ENCODE assay signal across 9 cellular contexts in genomic region chr18:59902180-59902992, GRCh38. TPM values are rescaled to one million over a fixed set of nuclear protein-coding genes. Genes with fewer than 3 reads are reported as not detected.
DNase-seq lines count a peak whose midpoint lies in the region; ATAC-seq, FAIRE-seq and TF ChIP-seq lines count a peak whose summit lies in the region.
"Had no signal": no experiment of that assay in that cellular context is flagged by ENCODE, and none has a peak within 500 bp of the region (broad histone marks: within the 10 kb centered on the region; RNA-seq: fewer than 3 reads in every experiment).

No MANE protein-coding gene starts in this region.

- ATAC-seq in GM19455 (IDR thresholded peaks at IDR 0.05; ENCODE audit: unreplicated experiment) (no peak), HG03045 (IDR thresholded peaks at IDR 0.05; ENCODE audit: unreplicated experiment) (no peak)

- intact Hi-C loops in kidney (cut with DNase I): no loop called here

- FAIRE-seq in kidney (lab: Jason Lieb, UNC): no peak
- FAIRE-seq: colon had no signal

- H3K27ac ChIP-seq in KMS-11 (no peak overlapping the region), mesodermal cell (ENCODE audit: low read depth, low read length, severe bottlenecking) (no peak overlapping the region), kidney (ENCODE audit: low read depth in 2 of 2, low read length in 2 of 2) (no peak overlapping the region), Peyer's patch (peak overlapping the region in 1 of 4 donors; percentile 32)

- H3K9me3 ChIP-seq in mesodermal cell (ENCODE audit: control insufficient read depth, low read length) (no peaks in the 10 kb centered on the region), kidney (ENCODE audit: control insufficient read depth in 1 of 2, low read length in 2 of 2) (no peaks in the 10 kb centered on the region), Peyer's patch (no peaks in the 10 kb centered on the region)

- H3K9ac ChIP-seq in KMS-11: peak overlapping the region; percentile 70; the same call in 1 of the 2 replicates
- no peak overlapping the region for H3K9ac ChIP-seq in kidney (ENCODE audit: low read length in 2 of 2)

- H3K36me3 ChIP-seq in KMS-11 (ENCODE audit: insufficient read depth) (peaks cover 3% of the 10 kb centered on the region; the same call in 1 of the 2 replicates), mesodermal cell (ENCODE audit: control insufficient read depth, insufficient read depth, low read length) (no peaks in the 10 kb centered on the region), kidney (ENCODE audit: control insufficient read depth in 1 of 2, insufficient read depth in 2 of 2, low read length in 2 of 2) (no peaks in the 10 kb centered on the region), Peyer's patch (no peaks in the 10 kb centered on the region)

- H4K20me1 ChIP-seq in KMS-11 (ENCODE audit: insufficient read depth): peaks cover 4% of the 10 kb centered on the region; the same call in 1 of the 2 replicates

- H3K4me3 ChIP-seq in KMS-11 (IDR thresholded peaks at IDR 0.05; ENCODE audit: insufficient read depth, low read depth, low read length): no peak overlapping the region
- peak overlapping the region; percentile 75 for H3K4me3 ChIP-seq in mesodermal cell (ENCODE audit: extremely low read depth, insufficient read depth, low read length, poor library complexity, severe bottlenecking)
- H3K4me3 ChIP-seq in kidney (ENCODE audit: low read length in 2 of 2): no peak overlapping the region
- H3K4me3 ChIP-seq in Peyer's patch: peak overlapping the region in 1 of 4 donors; percentile 9

- peak overlapping the region; percentile 95 for H3K4me2 ChIP-seq in KMS-11

- no peak overlapping the region for H2AFZ ChIP-seq in KMS-11 (ENCODE audit: low read depth)

- H3K27me3 ChIP-seq in KMS-11 (ENCODE audit: insufficient read depth, low read depth) (no peaks in the 10 kb centered on the region), Peyer's patch (no peaks in the 10 kb centered on the region)

- no peak for TF ChIP-seq POLR2A in Peyer's patch (IDR thresholded peaks at IDR 0.05)

- H3K4me1 ChIP-seq in KMS-11 (ENCODE audit: low read depth, poor library complexity, severe bottlenecking) (peaks cover 57% of the 10 kb centered on the region), mesodermal cell (ENCODE audit: control insufficient read depth, insufficient read depth, low read length, poor library complexity, severe bottlenecking) (peaks cover 30% of the 10 kb centered on the region), kidney (ENCODE audit: control insufficient read depth in 1 of 2, insufficient read depth in 1 of 2, low read depth in 1 of 2, low read length in 2 of 2) (peaks cover 0 to 4% of the 10 kb centered on the region in 2 donors), Peyer's patch (peaks cover 0 to 7% (median 2%) of the 10 kb centered on the region in 4 donors)

- H3K79me2 ChIP-seq in KMS-11 (ENCODE audit: insufficient read depth, low read depth): peaks cover 30% of the 10 kb centered on the region

- DNase-seq in EL (peak; percentile 84), astrocyte of the hippocampus (ENCODE audit: low read depth, low spot score) (peak; percentile 71), kidney (no peak), Peyer's patch (no peak)

- WGBS in mesodermal cell (ENCODE audit: insufficient coverage in 2 of 2), 2 experiments: 87 to 88% methylated on average over 4 to 6 of the region's 8 CpGs

- TF ChIP-seq CTCF in KMS-11 (conservative IDR thresholded peaks at IDR 0.05; ENCODE audit: low read depth, low read length) (no peak), kidney (IDR thresholded peaks at IDR 0.05; ENCODE audit: borderline replicate concordance, extremely low read depth, insufficient read depth) (no peak), Peyer's patch (IDR thresholded peaks at IDR 0.05) (no peak)

RNA-seq across cellular contexts. Expression of gene PMAIP1, which starts 2.6 kb away (rescaled TPM):
- polyA plus RNA-seq in mesodermal cell (2013, experiment 1 of 2): 14.7 TPM
- 14.2 TPM for polyA plus RNA-seq in mesodermal cell (2013, experiment 2 of 2)
- total RNA-seq in kidney (2.8 TPM), Peyer's patch (1 to 10 TPM in 2 of 4 donors, under 1 TPM in 1, not detected in 1; 0.94 to 2.5 (median 1.4) TPM)
- 0.71 TPM for polyA plus RNA-seq in kidney (ENCODE audit: insufficient read depth, low read depth, low replicate concordance)

Comparison
In these comparisons a context has a peak if more than half of its experiments do, and no peak if none do; other contexts are left out.
1. DNase-seq: peak in EL (single experiment) and astrocyte of the hippocampus (single experiment); none in kidney (single experiment) and Peyer's patch (0 of 3).